27 cellular contexts compared by ENCODE assay signal in the genomic region with DNA sequence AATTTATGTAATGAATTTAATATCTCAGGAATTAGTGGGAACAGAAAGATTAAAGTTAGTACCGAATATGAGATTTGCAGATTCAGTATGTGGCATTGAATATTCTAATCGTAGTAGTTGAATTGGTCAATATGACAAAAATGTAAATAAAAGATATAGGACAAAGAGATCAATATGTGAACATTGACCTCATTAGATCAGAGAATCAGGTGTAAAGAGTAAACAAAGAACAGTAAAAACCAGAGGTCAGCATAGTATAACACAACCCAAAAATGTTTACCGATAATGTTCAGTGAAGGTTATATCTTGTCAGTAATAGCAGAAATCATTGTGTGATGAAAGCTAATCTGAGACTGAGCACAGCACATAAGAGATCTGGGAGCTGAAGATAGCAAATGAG.
"Had no signal": no experiment of that assay in that cellular context is flagged by ENCODE, and none has a peak within 500 bp of the region (broad histone marks: within the 10 kb centered on the region; RNA-seq: fewer than 3 reads in every experiment).

No MANE protein-coding gene starts in this region.

- H3K27me3 ChIP-seq: stomach, suprapubic skin, testis, thyroid gland, tibial artery, tibial nerve, transverse colon, upper lobe of left lung, upper lobe of right lung, uterus, vagina had no signal

- FAIRE-seq: urothelium cell line had no signal

- H3K4me1 ChIP-seq: stomach, suprapubic skin, testis, thyroid gland, tibial artery, tibial nerve, upper lobe of left lung, upper lobe of right lung, uterus, vagina had no signal

- H3K36me3 ChIP-seq: stomach, suprapubic skin, thoracic aorta, thyroid gland, tibial artery, tibial nerve, transverse colon, upper lobe of left lung, upper lobe of right lung, uterus, vagina had no signal

- H3K9me3 ChIP-seq: suprapubic skin, testis, thyroid gland, tibial artery, transverse colon, upper lobe of left lung, upper lobe of right lung, uterus, vagina had no signal

- H3K4me3 ChIP-seq: stomach, suprapubic skin, testis, thoracic aorta, thyroid gland, tibial artery, tibial nerve, transverse colon, upper lobe of left lung, upper lobe of right lung, uterus, vagina had no signal

- ATAC-seq: stimulated activated effector memory CD8-positive, alpha-beta T cell treated with anti-CD3 and anti-CD28 coated beads, Interleukin-12 subunit alpha, Interleukin-12 subunit beta, amount 100 ng/mL, for 72 hours; stimulated activated memory B cell treated with anti-CD40 and anti-IgM and Interleukin-4, amounts not matched to agents 10 μg/mL and 1 μg/mL and 100 μg/mL, for 72 hours; stimulated activated naive B cell treated with anti-CD40 and anti-IgM and Interleukin-4, amounts not matched to agents 10 μg/mL and 1 μg/mL and 100 μg/mL, for 72 hours; stimulated activated naive CD8-positive, alpha-beta T cell treated with anti-CD3 and anti-CD28 coated beads, Interleukin-15, amount 100 ng/mL, for 72 hours; stimulated activated naive CD8-positive, alpha-beta T cell treated with anti-CD3 and anti-CD28 coated beads, Interleukin-15, Interleukin-2, amounts not matched to agents 100 U/mL and 50 U/mL, for 24 hours; upper lobe of right lung had no signal

- DNase-seq: stimulated activated CD4-positive, alpha-beta T cell treated with anti-CD3 and anti-CD28 coated beads, Interleukin-2, amount 100 ng/mL, for 48 hours; stimulated activated CD4-positive, alpha-beta T cell treated with anti-CD3 and anti-CD28 coated beads, Interleukin-4, amount 100 ng/mL, for 1 hour; stimulated activated CD4-positive, alpha-beta T cell treated with anti-CD3 and anti-CD28 coated beads, Interleukin-4, amount 100 ng/mL, for 24 hours; stimulated activated CD4-positive, alpha-beta T cell treated with anti-CD3 and anti-CD28 coated beads, Interleukin-4, amount 100 ng/mL, for 4 hours; stimulated activated CD8-positive, alpha-beta memory T cell treated with anti-CD3 and anti-CD28 coated beads, Interleukin-4, amount 100 ng/mL, for 48 hours; stimulated activated naive B cell treated with anti-CD40 and anti-IgM and Interleukin-4, amounts not matched to agents 10 μg/mL and 1 μg/mL and 100 μg/mL, for 72 hours; stimulated activated naive CD4-positive, alpha-beta T cell; stimulated activated naive CD4-positive, alpha-beta T cell treated with Interleukin-2 at 50 U/mL for 16 hours; stimulated activated naive CD8-positive, alpha-beta T cell treated with anti-CD3 and anti-CD28 coated beads, Interleukin-15, amount 100 ng/mL, for 72 hours; stimulated activated naive CD8-positive, alpha-beta T cell treated with anti-CD3 and anti-CD28 coated beads, Interleukin-15, Interleukin-2, amounts not matched to agents 100 U/mL and 50 U/mL, for 24 hours; stomach; substantia nigra; testis; thyroid gland; tibial artery; transverse colon; trophoblast cell; upper lobe of left lung; upper lobe of right lung; uterus had no signal

- H3K27ac ChIP-seq: stomach, suprapubic skin, testis, thoracic aorta, thyroid gland, tibial artery, tibial nerve, transverse colon, upper lobe of left lung, upper lobe of right lung, uterus, vagina had no signal
